Comparison of ENCODE assay signal across 7 cellular contexts in genomic region chr2:173151671-173152398, GRCh38.
A peak's percentile ranks its signal among the peaks of the same experiment; 100 is the strongest.
DNase-seq lines count a peak whose midpoint lies in the region; ATAC-seq lines count a peak whose summit lies in the region.

No MANE protein-coding gene starts in this region.

- peaks cover 18% of the 10 kb centered on the region for H3K36me3 Mint-ChIP-seq in natural killer cell treated with Interleukin-12 subunit alpha and Interleukin-12 subunit beta and Interleukin-15 and Interleukin-18, amount 100 ng/mL, for 72 hours

- H3K27ac Mint-ChIP-seq in natural killer cell treated with Interleukin-12 subunit alpha and Interleukin-12 subunit beta and Interleukin-15 and Interleukin-18, amount 100 ng/mL, for 72 hours, result peak overlapping the region; percentile 91 to 98

- peaks cover 7% of the 10 kb centered on the region for H3K9me3 Mint-ChIP-seq in natural killer cell treated with Interleukin-12 subunit alpha and Interleukin-12 subunit beta and Interleukin-15 and Interleukin-18, amount 100 ng/mL, for 72 hours

- DNase-seq in SW 1271 (lab: John Stamatoyannopoulos, UW), result peak; percentile 51 to 92
- no peak for DNase-seq in natural killer cell treated with Interleukin-12 subunit alpha and Interleukin-12 subunit beta and Interleukin-15 and Interleukin-18, amount 100 ng/mL, for 72 hours (ENCODE audit: low spot score)
- DNase-seq in effector CD8-positive, alpha-beta T cell (lab: John Stamatoyannopoulos, UW), result no peak
- DNase-seq in nucleus accumbens (lab: John Stamatoyannopoulos, UW), result no peak
- DNase-seq in cardiac septum (ENCODE audit: low spot score), result no peak

- ATAC-seq in GM18861 (IDR thresholded peaks at IDR 0.05; ENCODE audit: unreplicated experiment) (peak; percentile 71), HG02981 (IDR thresholded peaks at IDR 0.05; ENCODE audit: unreplicated experiment) (peak; percentile 81)
- ATAC-seq in natural killer cell treated with Interleukin-12 subunit alpha and Interleukin-12 subunit beta and Interleukin-15 and Interleukin-18, amount 100 ng/mL, for 72 hours, result peak; percentile 90 to 91

- intact Hi-C loops in cardiac septum (cut with DNase I), result no loop called here

- peak overlapping the region; percentile 78 for H3K4me3 Mint-ChIP-seq in natural killer cell treated with Interleukin-12 subunit alpha and Interleukin-12 subunit beta and Interleukin-15 and Interleukin-18, amount 100 ng/mL, for 72 hours

- no peaks in the 10 kb centered on the region for H3K27me3 Mint-ChIP-seq in natural killer cell treated with Interleukin-12 subunit alpha and Interleukin-12 subunit beta and Interleukin-15 and Interleukin-18, amount 100 ng/mL, for 72 hours

- H3K4me1 Mint-ChIP-seq in natural killer cell treated with Interleukin-12 subunit alpha and Interleukin-12 subunit beta and Interleukin-15 and Interleukin-18, amount 100 ng/mL, for 72 hours (ENCODE audit: low read depth in 2 of 2), result peaks cover 52 to 53% of the 10 kb centered on the region in 2 donors

Comparison
In these comparisons a context has a peak if more than half of its experiments do, and no peak if none do; other contexts are left out.
1. DNase-seq: peak in SW 1271 (2 of 2); none in natural killer cell treated with Interleukin-12 subunit alpha and Interleukin-12 subunit beta and Interleukin-15 and Interleukin-18, amount 100 ng/mL, for 72 hours (single experiment), effector CD8-positive, alpha-beta T cell (single experiment), nucleus accumbens (0 of 56) and cardiac septum (single experiment).
2. Peak in every context shown above with its lines, with median percentiles within 50 percentile points of each other: ATAC-seq.